In the genomic region with DNA sequence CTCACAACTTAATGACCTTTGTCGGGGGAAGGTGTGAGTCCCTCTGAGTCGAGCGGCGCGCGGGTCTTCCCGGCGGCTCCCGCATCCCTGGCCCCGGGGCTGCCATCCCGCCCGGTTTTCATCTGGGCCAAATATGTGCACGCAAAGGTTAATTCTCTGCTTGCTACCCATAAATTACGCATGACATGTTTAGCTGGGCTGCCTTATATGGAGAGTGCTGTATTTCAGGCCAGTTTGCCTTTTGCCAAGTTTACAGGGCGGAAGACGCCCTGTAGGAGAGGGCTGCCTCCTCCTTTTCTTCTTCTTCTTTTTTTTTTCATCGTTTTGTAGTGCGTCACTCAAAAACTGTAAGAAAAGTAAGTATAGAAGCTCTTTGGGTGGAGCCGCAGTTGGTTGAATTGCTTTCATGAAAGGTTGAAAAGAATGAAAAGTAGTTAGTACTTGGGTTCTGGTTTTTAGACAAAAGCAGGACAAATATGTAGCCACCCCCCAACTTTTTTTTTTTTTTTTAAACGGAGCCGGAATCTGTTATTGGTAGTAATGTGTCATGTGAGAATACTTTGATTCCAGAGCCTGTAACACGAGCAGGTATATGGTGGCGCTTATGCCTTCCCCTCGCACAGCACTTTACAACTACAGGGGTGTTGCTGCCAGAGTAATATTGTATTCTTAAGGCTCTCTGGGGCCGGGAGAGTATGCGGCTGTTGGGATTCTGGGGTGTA, we compare ENCODE assay signal across 1 cellular context.
TF ChIP-seq lines count a peak whose summit lies in the region.

No MANE protein-coding gene starts in this region.

TF ChIP-seq in HEK293, 187 proteins besides CTCF, POLR2A, EP300 and RAD21 (continued from another document):
- TF ChIP-seq, protein P1, sequence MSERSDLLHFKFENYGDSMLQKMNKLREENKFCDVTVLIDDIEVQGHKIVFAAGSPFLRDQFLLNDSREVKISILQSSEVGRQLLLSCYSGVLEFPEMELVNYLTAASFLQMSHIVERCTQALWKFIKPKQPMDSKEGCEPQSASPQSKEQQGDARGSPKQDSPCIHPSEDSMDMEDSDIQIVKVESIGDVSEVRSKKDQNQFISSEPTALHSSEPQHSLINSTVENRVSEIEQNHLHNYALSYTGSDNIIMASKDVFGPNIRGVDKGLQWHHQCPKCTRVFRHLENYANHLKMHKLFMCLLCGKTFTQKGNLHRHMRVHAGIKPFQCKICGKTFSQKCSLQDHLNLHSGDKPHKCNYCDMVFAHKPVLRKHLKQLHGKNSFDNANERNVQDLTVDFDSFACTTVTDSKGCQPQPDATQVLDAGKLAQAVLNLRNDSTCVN (tag by site-specific recombination; optimal IDR thresholded peaks at IDR 0.05) = peak; percentile 65
- TF ChIP-seq, protein P2, sequence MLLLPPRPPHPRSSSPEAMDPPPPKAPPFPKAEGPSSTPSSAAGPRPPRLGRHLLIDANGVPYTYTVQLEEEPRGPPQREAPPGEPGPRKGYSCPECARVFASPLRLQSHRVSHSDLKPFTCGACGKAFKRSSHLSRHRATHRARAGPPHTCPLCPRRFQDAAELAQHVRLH (tag by site-specific recombination; IDR thresholded peaks at IDR 0.05) = no peak
- TF ChIP-seq ZNF341 (tag by site-specific recombination; IDR thresholded peaks at IDR 0.05; ENCODE audit: low read depth) = no peak; the same call in none of the 2 replicates
